ENCODE assay signal across 23 cellular contexts in genomic region chr4:123077330-123077729, GRCh38.
DNase-seq lines count a peak whose midpoint lies in the region; ATAC-seq, FAIRE-seq and TF ChIP-seq lines count a peak whose summit lies in the region.
"Had no signal": no experiment of that assay in that cellular context is flagged by ENCODE, and none has a peak within 500 bp of the region (broad histone marks: within the 10 kb centered on the region; RNA-seq: fewer than 3 reads in every experiment).

No MANE protein-coding gene starts in this region.

- no peaks in the 10 kb centered on the region for H3K4me1 Mint-ChIP-seq in progenitor cell of endocrine pancreas (ENCODE audit: low read depth)
- H3K4me1 Mint-ChIP-seq: T-cell had no signal

- H3K4me3 Mint-ChIP-seq in progenitor cell of endocrine pancreas (ENCODE audit: low read depth): no peak overlapping the region
- H3K4me3 Mint-ChIP-seq: HFFc6, T-cell had no signal

- FAIRE-seq in GM12891 (lab: Jason Lieb, UNC): no peak
- FAIRE-seq: H54, RCC 7860 had no signal

- ATAC-seq in GM21529 (IDR thresholded peaks at IDR 0.05; ENCODE audit: unreplicated experiment) (peak; percentile 40), HG03103 (IDR thresholded peaks at IDR 0.05; ENCODE audit: low read depth, unreplicated experiment) (peak; percentile 67), GM21367 (IDR thresholded peaks at IDR 0.05; ENCODE audit: unreplicated experiment) (no peak)
- ATAC-seq: T-cell had no signal

- H3K36me3 Mint-ChIP-seq in progenitor cell of endocrine pancreas (ENCODE audit: insufficient read depth): peaks cover 4% of the 10 kb centered on the region

- TF ChIP-seq CTCF in progenitor cell of endocrine pancreas (IDR thresholded peaks at IDR 0.05; ENCODE audit: unreplicated experiment): no peak

- peak overlapping the region; percentile 44 for H3K27ac Mint-ChIP-seq in progenitor cell of endocrine pancreas
- H3K27ac Mint-ChIP-seq: HFFc6, T-cell had no signal

- no peaks in the 10 kb centered on the region for H3K9me3 Mint-ChIP-seq in progenitor cell of endocrine pancreas (ENCODE audit: low read depth)
- H3K9me3 Mint-ChIP-seq: HFFc6, T-cell had no signal

- TF ChIP-seq POLR2A in GM12891 (IDR thresholded peaks at IDR 0.05; ENCODE audit: low read depth, low read length): no peak

- DNase-seq in GM12891 (ENCODE audit: insufficient read length, low spot score) (no peak), progenitor cell of endocrine pancreas (ENCODE audit: low spot score, unreplicated experiment) (no peak), dedifferentiated amniotic fluid mesenchymal stem cell (ENCODE audit: extremely low spot score) (no peak), NCI-H2107 (lab: John Stamatoyannopoulos, UW) (no peak)
- DNase-seq: BE2C, EL, GF-D8, HFFc6, KBM-7, MM.1S, NCI-H1105, NCI-H1694, NCI-H2081, NCI-H446, NCI-H526, OCI-M1, SJCRH30, T-cell had no signal

- no peaks in the 10 kb centered on the region for H3K27me3 Mint-ChIP-seq in progenitor cell of endocrine pancreas
- H3K27me3 Mint-ChIP-seq: T-cell had no signal

TF ChIP-seq in GM12891, 5 proteins besides CTCF, POLR2A, EP300 and RAD21:
- TF ChIP-seq SPI1 (IDR thresholded peaks at IDR 0.05; ENCODE audit: low read depth, low read length) (peak; percentile 86), POLR2AphosphoS5 (IDR thresholded peaks at IDR 0.05; ENCODE audit: low read depth, low read length) (no peak), PAX5 (IDR thresholded peaks at IDR 0.05; ENCODE audit: insufficient read depth, low read length, severe bottlenecking) (no peak)
